ENCODE assay signal across 19 cellular contexts in genomic region chr12:89059061-89059460, GRCh38.
A peak's percentile ranks its signal among the peaks of the same experiment; 100 is the strongest.
DNase-seq lines count a peak whose midpoint lies in the region; ATAC-seq, FAIRE-seq and TF ChIP-seq lines count a peak whose summit lies in the region.
"Had no signal": no experiment of that assay in that cellular context is flagged by ENCODE, and none has a peak within 500 bp of the region (broad histone marks: within the 10 kb centered on the region; RNA-seq: fewer than 3 reads in every experiment).

No MANE protein-coding gene starts in this region.

- H3K4me2 ChIP-seq in mesenchymal stem cell (ENCODE audit: low read length, poor library complexity, severe bottlenecking) = no peak overlapping the region

- DNase-seq in H54 (ENCODE audit: insufficient read length, low spot score) (no peak), mesenchymal stem cell (no peak), putamen (ENCODE audit: low spot score) (peak; percentile 7), HuH-7 (ENCODE audit: low spot score) (no peak), HFFc6 (no peak), T-helper 1 cell (no peak)
- DNase-seq: C1 segment of cervical spinal cord; CD8-positive, alpha-beta memory T cell; DMS79; GOT3; IMR-90; NCI-H1436; NCI-H1930; NCI-H345; NCI-H526; PC-3; RPMI8226; SHP77 treated with DMSO at 0.1 percent for 48 hours had no signal

- no peak overlapping the region for H3K23ac ChIP-seq in mesenchymal stem cell (ENCODE audit: low read length in 2 of 2)

- no peak overlapping the region for H2AFZ ChIP-seq in mesenchymal stem cell (ENCODE audit: low read depth, low read length)

- H3K9ac ChIP-seq in mesenchymal stem cell (ENCODE audit: low read length) = peak overlapping the region; percentile 50

- no peak overlapping the region for H3K14ac ChIP-seq in mesenchymal stem cell (ENCODE audit: low read length in 2 of 2)

- no peak overlapping the region for H3K4ac ChIP-seq in mesenchymal stem cell (ENCODE audit: low read depth in 1 of 2, low read length in 2 of 2)

- no peak overlapping the region for H3K18ac ChIP-seq in mesenchymal stem cell (ENCODE audit: low read depth in 1 of 2, low read length in 2 of 2)

- no peaks in the 10 kb centered on the region for H3K9me3 Mint-ChIP-seq in activated T-helper 17 cell treated with anti-CD3 and anti-CD28 coated beads, Interleukin-2, amount 50 U/mL, for 72 hours
- no peaks in the 10 kb centered on the region for H3K9me3 Mint-ChIP-seq in HFFc6
- H3K9me3 Mint-ChIP-seq: CD8-positive, alpha-beta memory T cell had no signal

- peak overlapping the region; percentile 21 for H2AK5ac ChIP-seq in mesenchymal stem cell (ENCODE audit: low read length, severe bottlenecking)

- no peak for TF ChIP-seq CTCF in HFFc6 (IDR thresholded peaks at IDR 0.05)

- H3K27ac ChIP-seq in mesenchymal stem cell (ENCODE audit: low read length, poor library complexity, severe bottlenecking) = peak overlapping the region; percentile 76

- H3K36me3 Mint-ChIP-seq in activated T-helper 17 cell treated with anti-CD3 and anti-CD28 coated beads, Interleukin-2, amount 50 U/mL, for 72 hours (ENCODE audit: low read depth) = no peaks in the 10 kb centered on the region
- H3K36me3 Mint-ChIP-seq in HFFc6 (ENCODE audit: low read depth) = no peaks in the 10 kb centered on the region
- H3K36me3 Mint-ChIP-seq: CD8-positive, alpha-beta memory T cell had no signal

- peaks cover 9% of the 10 kb centered on the region for H3K4me1 ChIP-seq in mesenchymal stem cell (ENCODE audit: control insufficient read depth, insufficient read depth, low read depth, low read length)

- H4K91ac ChIP-seq in mesenchymal stem cell (ENCODE audit: low read length) = no peak overlapping the region

- H3K27me3 Mint-ChIP-seq in activated T-helper 17 cell treated with anti-CD3 and anti-CD28 coated beads, Interleukin-2, amount 50 U/mL, for 72 hours = no peaks in the 10 kb centered on the region
- H3K27me3 Mint-ChIP-seq in HFFc6 (ENCODE audit: insufficient read depth) = no peaks in the 10 kb centered on the region; the same call in 1 of the 2 replicates

- H3K27me3 ChIP-seq in mesenchymal stem cell (ENCODE audit: control insufficient read depth in 1 of 2, insufficient read depth in 1 of 2, low read length in 2 of 2) = no peaks in the 10 kb centered on the region

- H3K4me3 Mint-ChIP-seq in activated T-helper 17 cell treated with anti-CD3 and anti-CD28 coated beads, Interleukin-2, amount 50 U/mL, for 72 hours = no peak overlapping the region
- H3K4me3 Mint-ChIP-seq in HFFc6 = no peak overlapping the region
- H3K4me3 Mint-ChIP-seq: CD8-positive, alpha-beta memory T cell had no signal

- H4K8ac ChIP-seq in mesenchymal stem cell (ENCODE audit: low read length) = no peak overlapping the region

- no peak overlapping the region for H3K4me3 ChIP-seq in mesenchymal stem cell (ENCODE audit: insufficient read depth in 1 of 2, low read depth in 1 of 2, low read length in 2 of 2)

- no peaks in the 10 kb centered on the region for H3K4me1 Mint-ChIP-seq in activated T-helper 17 cell treated with anti-CD3 and anti-CD28 coated beads, Interleukin-2, amount 50 U/mL, for 72 hours
- peaks cover 25% of the 10 kb centered on the region for H3K4me1 Mint-ChIP-seq in HFFc6 (ENCODE audit: low read depth)
- H3K4me1 Mint-ChIP-seq: CD8-positive, alpha-beta memory T cell had no signal

- peak overlapping the region; percentile 25 to 83 for H2BK12ac ChIP-seq in mesenchymal stem cell (ENCODE audit: low read length in 2 of 2)

- H2BK120ac ChIP-seq in mesenchymal stem cell (ENCODE audit: low read depth, low read length) = no peak overlapping the region

- no peaks in the 10 kb centered on the region for H3K36me3 ChIP-seq in mesenchymal stem cell (ENCODE audit: control insufficient read depth in 1 of 2, insufficient read depth in 2 of 2, low read depth in 1 of 2, low read length in 2 of 2)

- H3K9me3 ChIP-seq in mesenchymal stem cell (ENCODE audit: control insufficient read depth, low read length) = no peaks in the 10 kb centered on the region

- no peak for TF ChIP-seq POLR2A in H54 (IDR thresholded peaks at IDR 0.05; ENCODE audit: low read depth, low read length)

- H3K79me1 ChIP-seq in mesenchymal stem cell (replicated peaks; ENCODE audit: low read length, poor library complexity, severe bottlenecking) = no peaks in the 10 kb centered on the region

- H3K27ac Mint-ChIP-seq in activated T-helper 17 cell treated with anti-CD3 and anti-CD28 coated beads, Interleukin-2, amount 50 U/mL, for 72 hours = peak overlapping the region; percentile 51
- H3K27ac Mint-ChIP-seq in HFFc6 = no peak overlapping the region

- no peak overlapping the region for H2BK15ac ChIP-seq in mesenchymal stem cell (ENCODE audit: low read depth, poor library complexity, severe bottlenecking)

- peak; percentile 64 for ATAC-seq in activated T-helper 17 cell treated with anti-CD3 and anti-CD28 coated beads, Interleukin-2, amount 50 U/mL, for 72 hours (replicated peaks)
- ATAC-seq: PC-3 had no signal

- no peak overlapping the region for H2BK5ac ChIP-seq in mesenchymal stem cell (ENCODE audit: low read depth, low read length, poor library complexity, severe bottlenecking)

- peak; percentile 53 for FAIRE-seq in H54 (lab: Jason Lieb, UNC)

- WGBS in mesenchymal stem cell = 86% methylated on average over 2 of the region's 3 CpGs
